Comparison of ENCODE assay signal across 25 cellular contexts in genomic region chr5:126896170-126896717, GRCh38.
"Had no signal": no experiment of that assay in that cellular context is flagged by ENCODE, and none has a peak within 500 bp of the region (broad histone marks: within the 10 kb centered on the region; RNA-seq: fewer than 3 reads in every experiment).

No MANE protein-coding gene starts in this region.

- H3K27ac Mint-ChIP-seq: activated naive CD4-positive, alpha-beta T cell treated with anti-CD3 and anti-CD28 coated beads, Interleukin-2, amount 50 U/mL, for 72 hours; activated T-cell treated with anti-CD3 and anti-CD28 coated beads, Interleukin-2, amount 50 U/mL, for 24 hours; activated T-helper 17 cell treated with anti-CD3 and anti-CD28 coated beads, Interleukin-2, amount 50 U/mL, for 72 hours; brain; effector memory CD8-positive, alpha-beta T cell; immature natural killer cell; natural killer cell treated with Interleukin-12 subunit alpha and Interleukin-12 subunit beta and Interleukin-15 and Interleukin-18, amount 100 ng/mL, for 72 hours; stimulated activated naive CD8-positive, alpha-beta T cell treated with anti-CD3 and anti-CD28 coated beads, Interleukin-15, Interleukin-2, amounts not matched to agents 100 ng/mL and 50 ng/mL, for 24 hours had no signal

- H3K4me1 Mint-ChIP-seq: activated T-helper 17 cell treated with anti-CD3 and anti-CD28 coated beads, Interleukin-2, amount 50 U/mL, for 72 hours; central memory CD8-positive, alpha-beta T cell; immature natural killer cell had no signal

- H3K9me3 Mint-ChIP-seq: activated naive CD4-positive, alpha-beta T cell treated with anti-CD3 and anti-CD28 coated beads, Interleukin-2, amount 50 U/mL, for 72 hours; activated T-cell treated with anti-CD3 and anti-CD28 coated beads, Interleukin-2, amount 50 U/mL, for 24 hours; activated T-helper 17 cell treated with anti-CD3 and anti-CD28 coated beads, Interleukin-2, amount 50 U/mL, for 72 hours; natural killer cell treated with Interleukin-12 subunit alpha and Interleukin-12 subunit beta and Interleukin-15 and Interleukin-18, amount 100 ng/mL, for 72 hours; stimulated activated naive CD8-positive, alpha-beta T cell treated with anti-CD3 and anti-CD28 coated beads, Interleukin-15, Interleukin-2, amounts not matched to agents 100 ng/mL and 50 ng/mL, for 24 hours had no signal

- H3K4me3 Mint-ChIP-seq: activated T-cell treated with anti-CD3 and anti-CD28 coated beads, Interleukin-2, amount 50 U/mL, for 24 hours; activated T-helper 17 cell treated with anti-CD3 and anti-CD28 coated beads, Interleukin-2, amount 50 U/mL, for 72 hours; brain; central memory CD8-positive, alpha-beta T cell; effector memory CD8-positive, alpha-beta T cell; immature natural killer cell; natural killer cell treated with Interleukin-12 subunit alpha and Interleukin-12 subunit beta and Interleukin-15 and Interleukin-18, amount 100 ng/mL, for 72 hours; stimulated activated naive CD8-positive, alpha-beta T cell treated with anti-CD3 and anti-CD28 coated beads, Interleukin-15, Interleukin-2, amounts not matched to agents 100 ng/mL and 50 ng/mL, for 24 hours had no signal

- H3K27me3 Mint-ChIP-seq: activated T-cell treated with anti-CD3 and anti-CD28 coated beads, Interleukin-2, amount 50 U/mL, for 24 hours; activated T-helper 17 cell treated with anti-CD3 and anti-CD28 coated beads, Interleukin-2, amount 50 U/mL, for 72 hours; brain; central memory CD8-positive, alpha-beta T cell; effector memory CD8-positive, alpha-beta T cell; natural killer cell treated with Interleukin-12 subunit alpha and Interleukin-12 subunit beta and Interleukin-15 and Interleukin-18, amount 100 ng/mL, for 72 hours; stimulated activated naive CD8-positive, alpha-beta T cell treated with anti-CD3 and anti-CD28 coated beads, Interleukin-15, Interleukin-2, amounts not matched to agents 100 ng/mL and 50 ng/mL, for 24 hours had no signal

- H3K4me1 ChIP-seq: esophagus squamous epithelium, gastrocnemius medialis, heart left ventricle, left ventricle myocardium inferior, prostate gland, thyroid gland, upper lobe of right lung had no signal

- DNase-seq: activated CD4-positive, alpha-beta T cell treated with anti-CD3 and anti-CD28 coated beads, Interleukin-2, amount 50 U/mL, for 4 hours; activated CD8-positive, alpha-beta memory T cell treated with anti-CD3 and anti-CD28 coated beads for 24 hours; activated CD8-positive, alpha-beta memory T cell treated with anti-CD3 and anti-CD28 coated beads, Interleukin-2, amount 50 U/mL, for 4 hours; activated T-cell treated with anti-CD3 and anti-CD28 coated beads, Interleukin-2, amount 50 U/mL, for 24 hours; aorta; effector memory CD8-positive, alpha-beta T cell; esophagus squamous epithelium; gastrocnemius medialis; heart left ventricle; immature natural killer cell; left ventricle myocardium inferior; midbrain; stimulated activated CD4-positive, alpha-beta T cell treated with anti-CD3 and anti-CD28 coated beads, Interleukin-4, amount 100 ng/mL, for 24 hours; substantia nigra; T-helper 1 cell; T-helper 9 cell; thyroid gland; upper lobe of right lung had no signal

- H3K9me3 ChIP-seq: esophagus squamous epithelium, gastrocnemius medialis, left ventricle myocardium inferior, prostate gland, thyroid gland, upper lobe of right lung had no signal

- ATAC-seq: activated naive CD4-positive, alpha-beta T cell treated with anti-CD3 and anti-CD28 coated beads, Interleukin-2, amount 50 U/mL, for 72 hours; activated T-helper 17 cell treated with anti-CD3 and anti-CD28 coated beads, Interleukin-2, amount 50 U/mL, for 72 hours; effector memory CD8-positive, alpha-beta T cell; gastrocnemius medialis; heart left ventricle; natural killer cell treated with Interleukin-12 subunit alpha and Interleukin-12 subunit beta and Interleukin-15 and Interleukin-18, amount 100 ng/mL, for 72 hours; upper lobe of right lung had no signal

- H3K36me3 ChIP-seq: esophagus squamous epithelium, gastrocnemius medialis, prostate gland, thyroid gland, upper lobe of right lung had no signal
